In the genomic region with DNA sequence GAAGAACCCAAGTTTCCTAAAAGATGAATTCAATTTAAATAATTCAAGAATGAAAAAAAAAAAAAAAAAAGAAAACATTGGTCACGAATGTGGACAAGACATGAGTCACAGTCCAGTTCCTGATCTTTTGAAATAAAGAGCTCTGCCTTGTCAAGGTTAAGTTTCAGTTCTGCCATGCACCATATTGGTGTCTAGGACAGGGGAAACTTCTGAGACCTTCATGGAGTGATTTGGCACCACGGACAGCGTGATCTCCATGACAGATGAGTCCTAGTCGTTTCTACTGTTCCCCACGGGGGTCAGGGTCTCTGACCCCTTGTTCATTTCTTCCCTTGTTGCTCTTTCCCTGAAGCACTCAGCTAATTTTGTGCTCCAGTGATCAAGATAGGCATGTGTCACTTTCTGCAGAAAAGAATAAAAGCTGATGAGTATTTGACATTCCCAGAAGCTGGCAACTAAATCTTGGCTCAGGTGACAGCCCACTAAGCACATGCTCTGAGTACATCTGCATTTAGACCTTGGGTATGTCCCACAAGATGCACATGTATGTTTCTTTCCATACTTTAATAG, we compare ENCODE assay signal across 20 cellular contexts.
"Had no signal": no experiment of that assay in that cellular context is flagged by ENCODE, and none has a peak within 500 bp of the region (broad histone marks: within the 10 kb centered on the region; RNA-seq: fewer than 3 reads in every experiment).

No MANE protein-coding gene starts in this region.

- H3K27ac ChIP-seq: cardiac muscle cell, gastroesophageal sphincter, heart right ventricle, parathyroid adenoma, tibial nerve, vagina, VCaP had no signal

- H3K9me3 ChIP-seq: gastroesophageal sphincter, heart right ventricle, tibial nerve, vagina had no signal

- H3K9me3 Mint-ChIP-seq: activated CD4-positive, alpha-beta memory T cell treated with anti-CD3 and anti-CD28 coated beads for 36 hours; activated naive CD8-positive, alpha-beta T cell treated with anti-CD3 and anti-CD28 coated beads, Interleukin-2, amount 10 ng/mL, durations not matched to agents 7 days and 5 days had no signal

- H3K9ac ChIP-seq: parathyroid adenoma had no signal

- H3K36me3 Mint-ChIP-seq: activated CD4-positive, alpha-beta memory T cell treated with anti-CD3 and anti-CD28 coated beads for 36 hours; activated naive CD8-positive, alpha-beta T cell treated with anti-CD3 and anti-CD28 coated beads, Interleukin-2, amount 10 ng/mL, durations not matched to agents 7 days and 5 days; stimulated activated naive B cell treated with anti-CD40 and anti-IgM and Interleukin-4, amounts not matched to agents 10 μg/mL and 1 μg/mL and 100 μg/mL, for 72 hours had no signal

- DNase-seq: activated CD4-positive, alpha-beta memory T cell treated with anti-CD3 and anti-CD28 coated beads for 36 hours; activated CD4-positive, alpha-beta T cell treated with anti-CD3 and anti-CD28 coated beads for 1 hour; activated gamma-delta T cell treated with Interleukin-2 at 50 U/mL for 16 hours; activated naive CD8-positive, alpha-beta T cell treated with anti-CD3 and anti-CD28 coated beads, Interleukin-2, amount 10 ng/mL, durations not matched to agents 7 days and 5 days; activated T-cell treated with anti-CD3 and anti-CD28 coated beads, Interleukin-2, amount 50 U/mL, for 48 hours; anterior cingulate cortex; erythroblast; heart right ventricle; left colon; stimulated activated CD4-positive, alpha-beta T cell treated with anti-CD3 and anti-CD28 coated beads, Interleukin-2, amount 100 ng/mL, for 48 hours; stimulated activated naive B cell treated with anti-CD40 and anti-IgM and Interleukin-4, amounts not matched to agents 10 μg/mL and 1 μg/mL and 100 μg/mL, for 72 hours; substantia nigra; T-helper 1 cell had no signal

- H3K4me1 ChIP-seq: gastroesophageal sphincter, heart right ventricle, parathyroid adenoma, tibial nerve, vagina had no signal

- H3K27me3 ChIP-seq: cardiac muscle cell, gastroesophageal sphincter, tibial nerve, vagina had no signal

- H3K79me2 ChIP-seq: parathyroid adenoma had no signal

- H3K4me3 ChIP-seq: cardiac muscle cell, gastroesophageal sphincter, heart right ventricle, lung, tibial nerve, vagina had no signal

- H3K4me3 Mint-ChIP-seq: activated CD4-positive, alpha-beta memory T cell treated with anti-CD3 and anti-CD28 coated beads for 36 hours; activated naive CD8-positive, alpha-beta T cell treated with anti-CD3 and anti-CD28 coated beads, Interleukin-2, amount 10 ng/mL, durations not matched to agents 7 days and 5 days; stimulated activated naive B cell treated with anti-CD40 and anti-IgM and Interleukin-4, amounts not matched to agents 10 μg/mL and 1 μg/mL and 100 μg/mL, for 72 hours had no signal

- H3K27me3 Mint-ChIP-seq: activated CD4-positive, alpha-beta memory T cell treated with anti-CD3 and anti-CD28 coated beads for 36 hours; activated naive CD8-positive, alpha-beta T cell treated with anti-CD3 and anti-CD28 coated beads, Interleukin-2, amount 10 ng/mL, durations not matched to agents 7 days and 5 days; stimulated activated naive B cell treated with anti-CD40 and anti-IgM and Interleukin-4, amounts not matched to agents 10 μg/mL and 1 μg/mL and 100 μg/mL, for 72 hours had no signal

- ATAC-seq: gastroesophageal sphincter; heart right ventricle; left colon; stimulated activated naive B cell treated with anti-CD40 and anti-IgM and Interleukin-4, amounts not matched to agents 10 μg/mL and 1 μg/mL and 100 μg/mL, for 72 hours had no signal

- H3K36me3 ChIP-seq: cardiac muscle cell, gastroesophageal sphincter, heart right ventricle, tibial nerve, vagina had no signal

- H2AFZ ChIP-seq: parathyroid adenoma had no signal

- H3K4me1 Mint-ChIP-seq: activated naive CD8-positive, alpha-beta T cell treated with anti-CD3 and anti-CD28 coated beads, Interleukin-2, amount 10 ng/mL, durations not matched to agents 7 days and 5 days; stimulated activated naive B cell treated with anti-CD40 and anti-IgM and Interleukin-4, amounts not matched to agents 10 μg/mL and 1 μg/mL and 100 μg/mL, for 72 hours had no signal

- H3K27ac Mint-ChIP-seq: activated CD4-positive, alpha-beta memory T cell treated with anti-CD3 and anti-CD28 coated beads for 36 hours; activated naive CD8-positive, alpha-beta T cell treated with anti-CD3 and anti-CD28 coated beads, Interleukin-2, amount 10 ng/mL, durations not matched to agents 7 days and 5 days; stimulated activated naive B cell treated with anti-CD40 and anti-IgM and Interleukin-4, amounts not matched to agents 10 μg/mL and 1 μg/mL and 100 μg/mL, for 72 hours had no signal
